23 cellular contexts compared by ENCODE assay signal in the genomic region with DNA sequence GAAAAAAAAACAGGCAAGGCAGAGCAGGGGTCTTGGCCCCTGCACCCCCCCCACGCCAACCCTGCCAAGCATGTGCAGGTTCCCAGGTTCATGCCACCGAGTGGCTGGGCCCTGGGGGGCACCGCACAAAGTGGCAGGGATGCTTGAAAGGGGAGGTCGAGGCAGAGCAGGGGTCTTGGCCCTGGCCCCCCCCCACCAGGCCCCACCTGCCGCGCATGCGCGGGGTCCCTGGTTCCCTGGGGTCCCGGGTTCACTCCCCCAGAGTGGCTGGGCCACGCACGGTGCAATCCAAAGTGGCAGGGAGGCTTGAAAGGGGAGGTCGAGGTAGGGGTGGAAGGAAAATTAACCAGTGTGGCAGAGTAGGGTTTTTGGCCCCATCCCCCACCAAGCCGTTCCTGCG.
DNase-seq lines count a peak whose midpoint lies in the region; ATAC-seq, FAIRE-seq and TF ChIP-seq lines count a peak whose summit lies in the region.
"Had no signal": no experiment of that assay in that cellular context is flagged by ENCODE, and none has a peak within 500 bp of the region (broad histone marks: within the 10 kb centered on the region; RNA-seq: fewer than 3 reads in every experiment).

No MANE protein-coding gene starts in this region.

- intact Hi-C loops in K562 (cut with micrococcal nuclease): no loop called here

- no peaks in the 10 kb centered on the region for H4K20me1 ChIP-seq in K562 (replicated peaks; ENCODE audit: control insufficient read depth, insufficient read depth, low read length)
- H4K20me1 ChIP-seq: BLaER1 treated with 17β-estradiol and CSF1 and Interleukin-3, amounts not matched to agents 10 nM and 100 nM had no signal

- TF ChIP-seq EP300 in A549 (IDR thresholded peaks at IDR 0.05) (no peak), K562 (IDR thresholded peaks at IDR 0.05; ENCODE audit: low read length) (no peak)

- no peak for ATAC-seq in A549
- ATAC-seq in K562: no peak
- ATAC-seq: CD8-positive, alpha-beta T cell; GM12878 had no signal

- no peak overlapping the region for H3K4me3 Mint-ChIP-seq in glutamatergic neuron (ENCODE audit: unreplicated experiment)
- H3K4me3 Mint-ChIP-seq: B cell; CD4-positive, alpha-beta T cell; CD8-positive, alpha-beta T cell had no signal

- no peaks in the 10 kb centered on the region for H3K9me3 ChIP-seq in A549
- H3K9me3 ChIP-seq in HEK293 (ENCODE audit: control insufficient read depth, insufficient read depth, low read depth, low read length): no peaks in the 10 kb centered on the region
- no peaks in the 10 kb centered on the region for H3K9me3 ChIP-seq in K562 (replicated peaks; ENCODE audit: control insufficient read depth, insufficient read depth, low read depth, low read length)

- WGBS in A549 (ENCODE audit: missing lambda C conversion rate): 37% methylated on average over 11 of the region's 14 CpGs
- 24% methylated on average over 5 of the region's 14 CpGs for WGBS in K562 (ENCODE audit: insufficient coverage, low coverage, missing lambda C conversion rate)

- peak overlapping the region; percentile 95 for H3K4me2 ChIP-seq in A549
- H3K4me2 ChIP-seq in K562 (ENCODE audit: insufficient read depth, low read length): peak overlapping the region; percentile 72
- H3K4me2 ChIP-seq: BLaER1 treated with 17β-estradiol and CSF1 and Interleukin-3, amounts not matched to agents 10 nM and 100 nM had no signal

- no TSS peak for BruUV-seq in K562 (replicated peaks; lab: Mats Ljungman, UMichigan)

- H3K4me1 ChIP-seq in A549 (peaks cover 18% of the 10 kb centered on the region; the same call in 2 of the 3 replicates), HEK293 (ENCODE audit: control insufficient read depth, insufficient read depth, low read length) (no peaks in the 10 kb centered on the region), K562 (replicated peaks in 1 of 2; ENCODE audit: control insufficient read depth in 2 of 2, insufficient read depth in 2 of 2, low read length in 2 of 2) (peaks cover 10 to 79% of the 10 kb centered on the region in 2 experiments; a peak in 4 of 5 replicates)
- H3K4me1 ChIP-seq: BLaER1 treated with 17β-estradiol and CSF1 and Interleukin-3, amounts not matched to agents 10 nM and 100 nM; Caco-2 had no signal

- H3K9me3 Mint-ChIP-seq in glutamatergic neuron (ENCODE audit: unreplicated experiment): peaks cover 14% of the 10 kb centered on the region
- H3K9me3 Mint-ChIP-seq: CD8-positive, alpha-beta T cell had no signal

- H3K27ac ChIP-seq in A549 (no peak overlapping the region), HEK293 (ENCODE audit: extremely low read depth, low read depth, low read length) (no peak overlapping the region), K562 (ENCODE audit: extremely low read depth, low read depth, low read length) (no peak overlapping the region)
- H3K27ac ChIP-seq: BLaER1 treated with 17β-estradiol and CSF1 and Interleukin-3, amounts not matched to agents 10 nM and 100 nM; C4-2B had no signal

- no peaks in the 10 kb centered on the region for H3K36me3 Mint-ChIP-seq in glutamatergic neuron (ENCODE audit: unreplicated experiment)
- H3K36me3 Mint-ChIP-seq: CD8-positive, alpha-beta T cell had no signal

- H3K27me3 ChIP-seq in K562 (ENCODE audit: control insufficient read depth in 2 of 2, insufficient read depth in 2 of 2, low read length in 2 of 2): peaks cover 2 to 34% of the 10 kb centered on the region in 2 experiments; a peak in 4 of 5 replicates
- H3K27me3 ChIP-seq: BLaER1 treated with 17β-estradiol and CSF1 and Interleukin-3, amounts not matched to agents 10 nM and 100 nM had no signal

- H3K9me1 ChIP-seq in K562 (ENCODE audit: control insufficient read depth, insufficient read depth, low read length): no peaks in the 10 kb centered on the region

- no peaks in the 10 kb centered on the region for H3K79me2 ChIP-seq in K562 (ENCODE audit: control insufficient read depth, insufficient read depth, low read length)

- CTCF ChIA-PET in A549 (lab: Yijun Ruan, JAX): no interaction called here
- CTCF ChIA-PET in HEK293 (lab: Yijun Ruan, JAX): no interaction called here
- CTCF ChIA-PET in K562 (lab: Yijun Ruan, JAX; ENCODE audit: low intra/inter-chr PET ratio): no interaction called here

- H3K27me3 Mint-ChIP-seq in glutamatergic neuron (ENCODE audit: unreplicated experiment): peaks cover 2% of the 10 kb centered on the region
- H3K27me3 Mint-ChIP-seq: B cell; CD4-positive, alpha-beta T cell had no signal

- DNase-seq in A549 (ENCODE audit: low read depth in 1 of 2, low spot score in 1 of 2) (no peak), K562 (ENCODE audit: extremely low read depth in 1 of 4, low spot score in 3 of 4) (no peak), glutamatergic neuron (no peak), NCI-H446 treated with DMSO at 0.1 percent for 48 hours (lab: John Stamatoyannopoulos, UW) (no peak)
- DNase-seq: 8988T; AML-193; Caco-2; CD4-positive, alpha-beta T cell; CD8-positive, alpha-beta T cell; DMS 273 treated with DMSO at 0.1 percent for 48 hours; DMS153; DMS79; DND-41; EL; GDM1 had no signal

- H3K4me3 ChIP-seq in A549 (no peak overlapping the region; the same call in 2 of the 3 replicates), HEK293 (ENCODE audit: low read depth, low read length) (no peak overlapping the region), K562 (no peak overlapping the region)
- H3K4me3 ChIP-seq: GM12878 had no signal

- in situ Hi-C loops in K562 (cut with MboI): no loop called here

- H3K4me1 Mint-ChIP-seq in glutamatergic neuron (ENCODE audit: low read depth, unreplicated experiment): no peaks in the 10 kb centered on the region
- H3K4me1 Mint-ChIP-seq: B cell had no signal

- H3K36me3 ChIP-seq in HEK293 (ENCODE audit: control insufficient read depth in 2 of 2, insufficient read depth in 1 of 2, low read length in 2 of 2): no peaks in the 10 kb centered on the region
- no peaks in the 10 kb centered on the region for H3K36me3 ChIP-seq in K562 (ENCODE audit: control insufficient read depth, insufficient read depth, low read length)
- H3K36me3 ChIP-seq: BLaER1 treated with 17β-estradiol and CSF1 and Interleukin-3, amounts not matched to agents 10 nM and 100 nM had no signal

- H3K27ac Mint-ChIP-seq in glutamatergic neuron (ENCODE audit: unreplicated experiment): no peak overlapping the region
- H3K27ac Mint-ChIP-seq: B cell; CD4-positive, alpha-beta T cell; CD8-positive, alpha-beta T cell had no signal

- TF ChIP-seq RAD21 in A549 (conservative IDR thresholded peaks at IDR 0.05 in 1 of 2, IDR thresholded peaks at IDR 0.05 in 1 of 2) (no peak), K562 (CRISPR knock-in tag; conservative IDR thresholded peaks at IDR 0.05 in 1 of 2, IDR thresholded peaks at IDR 0.05 in 1 of 2) (no peak)

- H3K9ac ChIP-seq in K562 (ENCODE audit: insufficient read depth in 1 of 2, low read depth in 2 of 2, low read length in 2 of 2): peak overlapping the region in 1 of 2 experiments; percentile 90; a peak in 1 of 4 replicates
- H3K9ac ChIP-seq: BLaER1 treated with 17β-estradiol and CSF1 and Interleukin-3, amounts not matched to agents 10 nM and 100 nM had no signal

- peak overlapping the region; percentile 93; the same call in 1 of the 2 replicates for H2AFZ ChIP-seq in K562 (ENCODE audit: low read depth, low read length)

- TF ChIP-seq CTCF in A549 (IDR thresholded peaks at IDR 0.05): no peak
- no peak for TF ChIP-seq CTCF in HEK293 (tag by site-specific recombination; IDR thresholded peaks at IDR 0.05)
- no peak for TF ChIP-seq CTCF in K562 (IDR thresholded peaks at IDR 0.05 in 2 of 3, conservative IDR thresholded peaks at IDR 0.05 in 1 of 3; ENCODE audit: insufficient read depth in 2 of 3, low read depth in 1 of 3, low read length in 3 of 3)
- TF ChIP-seq CTCF in glutamatergic neuron (IDR thresholded peaks at IDR 0.05; ENCODE audit: partially characterized antibody, unreplicated experiment): no peak

- POLR2A ChIA-PET in A549 (lab: Yijun Ruan, JAX): no interaction called here
- POLR2A ChIA-PET in HEK293 (lab: Yijun Ruan, JAX): no interaction called here
- POLR2A ChIA-PET in K562 (lab: Yijun Ruan, JAX): no interaction called here

- TF ChIP-seq POLR2A in A549 (IDR thresholded peaks at IDR 0.05; ENCODE audit: low read length): no peak
- TF ChIP-seq POLR2A in K562 (conservative IDR thresholded peaks at IDR 0.05): no peak

- FAIRE-seq in A549 (lab: Jason Lieb, UNC): no peak
- no peak for FAIRE-seq in K562 (lab: Jason Lieb, UNC)
- FAIRE-seq: A204.1, GM12878, GM12892, GM18507 had no signal

TF ChIP-seq in A549, 52 proteins besides CTCF, POLR2A, EP300 and RAD21 (continues in another document):
- TF ChIP-seq JUNB (IDR thresholded peaks at IDR 0.05) (no peak), EHF (CRISPR knock-in tag; IDR thresholded peaks at IDR 0.05) (no peak), RCOR1 (IDR thresholded peaks at IDR 0.05; ENCODE audit: low read depth, low read length) (no peak), FOXS1 (CRISPR knock-in tag; IDR thresholded peaks at IDR 0.05) (no peak), RFX5 (IDR thresholded peaks at IDR 0.05) (no peak), NFE2L2 (conservative IDR thresholded peaks at IDR 0.05; ENCODE audit: low read length) (no peak), TFCP2L1 (CRISPR knock-in tag; IDR thresholded peaks at IDR 0.05) (no peak)

TF ChIP-seq in HEK293, 187 proteins besides CTCF, POLR2A, EP300 and RAD21:
- TF ChIP-seq ZNF335 (tag by site-specific recombination; conservative IDR thresholded peaks at IDR 0.05) (no peak), ZNF169 (tag by site-specific recombination; IDR thresholded peaks at IDR 0.05) (no peak), GLIS2 (tag by site-specific recombination; IDR thresholded peaks at IDR 0.05) (peak; percentile 4; the same call in 1 of the 2 replicates)

TF ChIP-seq in K562, 482 proteins besides CTCF, POLR2A, EP300 and RAD21 (continues in another document):
- TF ChIP-seq CBX5 (IDR thresholded peaks at IDR 0.05; ENCODE audit: borderline replicate concordance, low read depth) (no peak), ADNP (tag; IDR thresholded peaks at IDR 0.05) (no peak)
- TF ChIP-seq, protein P1, sequence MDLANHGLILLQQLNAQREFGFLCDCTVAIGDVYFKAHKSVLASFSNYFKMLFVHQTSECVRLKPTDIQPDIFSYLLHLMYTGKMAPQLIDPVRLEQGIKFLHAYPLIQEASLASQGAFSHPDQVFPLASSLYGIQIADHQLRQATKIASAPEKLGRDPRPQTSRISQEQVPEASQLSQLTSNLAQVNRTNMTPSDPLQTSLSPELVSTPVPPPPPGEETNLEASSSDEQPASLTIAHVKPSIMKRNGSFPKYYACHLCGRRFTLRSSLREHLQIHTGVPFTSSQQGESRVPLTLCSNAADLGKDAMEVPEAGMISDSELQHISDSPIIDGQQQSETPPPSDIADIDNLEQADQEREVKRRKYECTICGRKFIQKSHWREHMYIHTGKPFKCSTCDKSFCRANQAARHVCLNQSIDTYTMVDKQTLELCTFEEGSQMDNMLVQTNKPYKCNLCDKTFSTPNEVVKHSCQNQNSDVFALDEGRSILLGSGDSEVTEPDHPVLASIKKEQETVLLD (IDR thresholded peaks at IDR 0.05): 0 out of 2 replicates have a peak, but pooled peaks have one; percentile 20
